In genomic region chr3:105938101-105938500, GRCh38 we compare ENCODE assay signal across 10 cellular contexts.
DNase-seq lines count a peak whose midpoint lies in the region; ATAC-seq and TF ChIP-seq lines count a peak whose summit lies in the region.
"Had no signal": no experiment of that assay in that cellular context is flagged by ENCODE, and none has a peak within 500 bp of the region (broad histone marks: within the 10 kb centered on the region; RNA-seq: fewer than 3 reads in every experiment).

No MANE protein-coding gene starts in this region.

- no peak for TF ChIP-seq CTCF in AG04450 (IDR thresholded peaks at IDR 0.05; ENCODE audit: low read depth, low read length)
- TF ChIP-seq CTCF in mesothelial cell of epicardium (IDR thresholded peaks at IDR 0.05; ENCODE audit: unreplicated experiment), result no peak

- H3K27me3 ChIP-seq in AG04450 (ENCODE audit: control insufficient read depth, insufficient read depth, low read length) (no peaks in the 10 kb centered on the region), endocrine pancreas (ENCODE audit: control insufficient read depth, insufficient read depth, low read length) (no peaks in the 10 kb centered on the region)
- H3K27me3 ChIP-seq: SJCRH30 had no signal

- peaks cover 8% of the 10 kb centered on the region for H3K9me3 Mint-ChIP-seq in mesothelial cell of epicardium

- H3K4me1 ChIP-seq in endocrine pancreas (ENCODE audit: control insufficient read depth, insufficient read depth, low read length), result peaks cover 9% of the 10 kb centered on the region

- H3K4me3 ChIP-seq in AG04450 (ENCODE audit: low read depth, low read length) (peak overlapping the region; percentile 42), endocrine pancreas (ENCODE audit: control insufficient read depth, insufficient read depth, low read length) (peak overlapping the region; percentile 62)
- H3K4me3 ChIP-seq: SJCRH30 had no signal

- H3K36me3 ChIP-seq in endocrine pancreas (ENCODE audit: control insufficient read depth, insufficient read depth, low read length), result no peaks in the 10 kb centered on the region
- H3K36me3 ChIP-seq: SJCRH30 had no signal

- CTCF ChIA-PET in AG04450 (lab: Charles Lee), result no interaction called here

- no peak for DNase-seq in AG04450 (ENCODE audit: low read depth, low spot score)
- peak; percentile 71 to 96 for DNase-seq in NCI-H446 (lab: John Stamatoyannopoulos, UW)
- no peak for DNase-seq in mesothelial cell of epicardium (ENCODE audit: low spot score in 2 of 2, unreplicated experiment in 2 of 2)
- no peak for DNase-seq in activated T-cell treated with anti-CD3 and anti-CD28 coated beads for 4 hours
- DNase-seq in effector CD4-positive, alpha-beta T cell, result no peak

- peak overlapping the region; percentile 23 for H3K27ac Mint-ChIP-seq in mesothelial cell of epicardium
- H3K27ac Mint-ChIP-seq: CD14-positive monocyte had no signal

- H3K4me1 Mint-ChIP-seq in mesothelial cell of epicardium, result peaks cover 31% of the 10 kb centered on the region
- H3K4me1 Mint-ChIP-seq: CD14-positive monocyte had no signal

- H3K27ac ChIP-seq in AG04450 (ENCODE audit: low read depth, low read length), result no peak overlapping the region
- H3K27ac ChIP-seq: SJCRH30 had no signal

- no peak overlapping the region for H3K4me3 Mint-ChIP-seq in mesothelial cell of epicardium
- H3K4me3 Mint-ChIP-seq: CD14-positive monocyte had no signal

- H3K9me3 ChIP-seq in AG04450 (ENCODE audit: control insufficient read depth, insufficient read depth, low read length), result 0 out of 2 replicates have a peak, but pooled peaks cover 2% of the 10 kb centered on the region
- no peaks in the 10 kb centered on the region for H3K9me3 ChIP-seq in endocrine pancreas (ENCODE audit: control insufficient read depth, low read length)

- H3K36me3 Mint-ChIP-seq in mesothelial cell of epicardium, result peaks cover 3% of the 10 kb centered on the region
- H3K36me3 Mint-ChIP-seq: CD14-positive monocyte had no signal

- no peak for ATAC-seq in HG02840 (IDR thresholded peaks at IDR 0.05; ENCODE audit: low FRiP score, unreplicated experiment)
- no peak for ATAC-seq in HG02973 (IDR thresholded peaks at IDR 0.05; ENCODE audit: unreplicated experiment)

- H3K27me3 Mint-ChIP-seq in mesothelial cell of epicardium (ENCODE audit: low read depth), result no peaks in the 10 kb centered on the region

- peak overlapping the region; percentile 19 for H3K9ac ChIP-seq in endocrine pancreas (ENCODE audit: control insufficient read depth, insufficient read depth, low read length)

- POLR2A ChIA-PET in AG04450 (lab: Yijun Ruan, JAX), result no interaction called here

Comparison
In these comparisons a context has a peak if more than half of its experiments do, and no peak if none do; other contexts are left out.
1. DNase-seq: peak in NCI-H446 (2 of 2); none in AG04450 (single experiment), mesothelial cell of epicardium (0 of 2), activated T-cell treated with anti-CD3 and anti-CD28 coated beads for 4 hours (single experiment) and effector CD4-positive, alpha-beta T cell (single experiment).